ENCODE assay signal across 27 cellular contexts in genomic region chr10:97149065-97149680, GRCh38. TPM values are rescaled to one million over a fixed set of nuclear protein-coding genes. Genes with fewer than 3 reads are reported as not detected.
A peak's percentile ranks its signal among the peaks of the same experiment; 100 is the strongest.
DNase-seq lines count a peak whose midpoint lies in the region; ATAC-seq, FAIRE-seq and TF ChIP-seq lines count a peak whose summit lies in the region.
"Had no signal": no experiment of that assay in that cellular context is flagged by ENCODE, and none has a peak within 500 bp of the region (broad histone marks: within the 10 kb centered on the region; RNA-seq: fewer than 3 reads in every experiment).

No MANE protein-coding gene starts in this region.

- no peaks in the 10 kb centered on the region for H3K27me3 Mint-ChIP-seq in activated T-cell treated with anti-CD3 and anti-CD28 coated beads, Interleukin-2, amount 50 U/mL, for 4 hours (ENCODE audit: low read depth)

- intact Hi-C loops in kidney (cut with DNase I) = no loop called here

- FAIRE-seq in kidney (lab: Jason Lieb, UNC) = no peak
- FAIRE-seq: A549, GM12878, TTC549 had no signal

- no peak overlapping the region for H3K4me3 ChIP-seq in kidney (ENCODE audit: low read length in 2 of 2)
- H3K4me3 ChIP-seq: A549, GM12878, skin epidermis, transverse colon had no signal

- H3K9ac ChIP-seq in kidney (ENCODE audit: low read length in 2 of 2) = no peak overlapping the region

- DNase-seq in NCI-H82 (lab: John Stamatoyannopoulos, UW) = peak; percentile 82
- no peak for DNase-seq in NCI-H82 treated with DMSO at 0.1 percent for 48 hours (lab: John Stamatoyannopoulos, UW; ENCODE audit: unreplicated experiment)
- DNase-seq in NCI-H524 treated with DMSO at 0.1 percent for 48 hours (lab: John Stamatoyannopoulos, UW) = peak; percentile 78
- peak; percentile 43 for DNase-seq in kidney
- DNase-seq in HT-29 (ENCODE audit: low spot score) = no peak
- no peak for DNase-seq in HCEC 1CT
- DNase-seq in 8988T = no peak
- no peak for DNase-seq in activated T-cell treated with anti-CD3 and anti-CD28 coated beads, Interleukin-2, amount 50 U/mL, for 4 hours
- DNase-seq: activated CD8-positive, alpha-beta T cell treated with anti-CD3 and anti-CD28 coated beads, Interleukin-2, amount 10 ng/mL, durations not matched to agents 7 days and 5 days; activated naive CD4-positive, alpha-beta T cell treated with anti-CD3 and anti-CD28 coated beads for 36 hours; amygdala; BE2C; cortex of kidney; IMR-90; NCI-H1048; NCI-H2081; NCI-H510A; RPMI8226; transverse colon had no signal

- H3K9me3 ChIP-seq in kidney (ENCODE audit: control insufficient read depth in 1 of 2, low read length in 2 of 2) = no peaks in the 10 kb centered on the region
- H3K9me3 ChIP-seq: A549, BE2C, neutrophil, transverse colon had no signal

- no peaks in the 10 kb centered on the region for H3K4me1 Mint-ChIP-seq in activated T-cell treated with anti-CD3 and anti-CD28 coated beads, Interleukin-2, amount 50 U/mL, for 4 hours (ENCODE audit: low read depth)

- no peak overlapping the region for H3K4me3 Mint-ChIP-seq in activated T-cell treated with anti-CD3 and anti-CD28 coated beads, Interleukin-2, amount 50 U/mL, for 4 hours
- H3K4me3 Mint-ChIP-seq: activated CD8-positive, alpha-beta T cell treated with anti-CD3 and anti-CD28 coated beads, Interleukin-2, amount 10 ng/mL, durations not matched to agents 7 days and 5 days; activated naive CD4-positive, alpha-beta T cell treated with anti-CD3 and anti-CD28 coated beads for 36 hours had no signal

- no peaks in the 10 kb centered on the region for H3K36me3 Mint-ChIP-seq in activated T-cell treated with anti-CD3 and anti-CD28 coated beads, Interleukin-2, amount 50 U/mL, for 4 hours (ENCODE audit: insufficient read depth)

- no peak for TF ChIP-seq CTCF in kidney (IDR thresholded peaks at IDR 0.05; ENCODE audit: borderline replicate concordance, extremely low read depth, insufficient read depth)

- no peaks in the 10 kb centered on the region for H3K9me3 Mint-ChIP-seq in activated T-cell treated with anti-CD3 and anti-CD28 coated beads, Interleukin-2, amount 50 U/mL, for 4 hours
- H3K9me3 Mint-ChIP-seq: activated naive CD4-positive, alpha-beta T cell treated with anti-CD3 and anti-CD28 coated beads for 36 hours had no signal

- H3K36me3 ChIP-seq in kidney (ENCODE audit: control insufficient read depth in 1 of 2, insufficient read depth in 2 of 2, low read length in 2 of 2) = no peaks in the 10 kb centered on the region
- H3K36me3 ChIP-seq: BE2C, neutrophil, transverse colon had no signal

- no peak overlapping the region for H3K27ac ChIP-seq in kidney (ENCODE audit: low read depth in 2 of 2, low read length in 2 of 2)
- H3K27ac ChIP-seq: A549, neutrophil, skin epidermis, transverse colon had no signal

- no peaks in the 10 kb centered on the region for H3K4me1 ChIP-seq in kidney (ENCODE audit: control insufficient read depth in 1 of 2, insufficient read depth in 1 of 2, low read depth in 1 of 2, low read length in 2 of 2)
- H3K4me1 ChIP-seq: A549, BE2C, transverse colon had no signal

- no peak for ATAC-seq in activated T-cell treated with anti-CD3 and anti-CD28 coated beads, Interleukin-2, amount 50 U/mL, for 4 hours
- ATAC-seq: activated CD8-positive, alpha-beta T cell treated with anti-CD3 and anti-CD28 coated beads, Interleukin-2, amount 10 ng/mL, durations not matched to agents 7 days and 5 days; GM12878 had no signal

RNA-seq across cellular contexts. Expression of gene SLIT1, which starts 36.6 kb away (rescaled TPM):
- 0.35 TPM for total RNA-seq in kidney
- 0.06 TPM for polyA plus RNA-seq in kidney (ENCODE audit: insufficient read depth, low read depth, low replicate concordance)
- under 0.01 TPM in 1 of 2 replicates, not detected in the other for total RNA-seq in HT-29 (2014; rRNA removed; shearing (Covaris generic))
- total RNA-seq in activated T-cell treated with anti-CD3 and anti-CD28 coated beads, Interleukin-2, amount 50 U/mL, for 4 hours = under 1 TPM in 2 of 3 donors, not detected in 1; 0.10 to 0.16 TPM
- total RNA-seq: glomerular endothelial cell, lung microvascular endothelial cell, SK-MEL-5 had no signal

Comparison
In these comparisons a context has a peak if more than half of its experiments do, and no peak if none do; other contexts are left out.
1. DNase-seq: peak in NCI-H82 (single experiment), NCI-H524 treated with DMSO at 0.1 percent for 48 hours (single experiment) and kidney (single experiment); none in NCI-H82 treated with DMSO at 0.1 percent for 48 hours (single experiment), HT-29 (single experiment), HCEC 1CT (single experiment), 8988T (single experiment) and activated T-cell treated with anti-CD3 and anti-CD28 coated beads, Interleukin-2, amount 50 U/mL, for 4 hours (single experiment).